16 cellular contexts compared by ENCODE assay signal in genomic region chrY:7769790-7770375, GRCh38.
"Had no signal": no experiment of that assay in that cellular context is flagged by ENCODE, and none has a peak within 500 bp of the region (broad histone marks: within the 10 kb centered on the region; RNA-seq: fewer than 3 reads in every experiment).

No MANE protein-coding gene starts in this region.

- H3K4me3 ChIP-seq: adrenal gland, coronary artery, lung, ovary had no signal

- ATAC-seq: activated CD8-positive, alpha-beta T cell treated with anti-CD3 and anti-CD28 coated beads, Interleukin-2, amount 10 ng/mL, durations not matched to agents 7 days and 5 days; stimulated activated memory B cell treated with anti-CD40 and anti-IgM and Interleukin-4, amounts not matched to agents 10 μg/mL and 1 μg/mL and 100 μg/mL, for 72 hours had no signal

- H3K27ac ChIP-seq: adrenal gland, coronary artery, ovary had no signal

- DNase-seq: activated B cell treated with CpG ODN at 0.5 μM for 24 hours; activated CD4-positive, alpha-beta T cell treated with anti-CD3 and anti-CD28 coated beads for 48 hours; activated CD8-positive, alpha-beta memory T cell treated with anti-CD3 and anti-CD28 coated beads, Interleukin-2, amount 50 U/mL, for 4 hours; activated CD8-positive, alpha-beta T cell treated with anti-CD3 and anti-CD28 coated beads, Interleukin-2, amount 10 ng/mL, durations not matched to agents 7 days and 5 days; activated effector memory CD4-positive, alpha-beta T cell treated with anti-CD3 and anti-CD28 coated beads, Interleukin-2, amount 50 U/mL, for 16 hours; activated T-cell treated with anti-CD3 and anti-CD28 coated beads, Interleukin-2, amount 50 U/mL, for 48 hours; adrenal gland; central memory CD4-positive, alpha-beta T cell; effector CD8-positive, alpha-beta T cell; ovary; stimulated activated CD4-positive, alpha-beta T cell treated with anti-CD3 and anti-CD28 coated beads, Interleukin-2, amount 100 ng/mL, for 48 hours had no signal

- FAIRE-seq: endothelial cell of umbilical vein, urothelium cell line had no signal
